In the genomic region with DNA sequence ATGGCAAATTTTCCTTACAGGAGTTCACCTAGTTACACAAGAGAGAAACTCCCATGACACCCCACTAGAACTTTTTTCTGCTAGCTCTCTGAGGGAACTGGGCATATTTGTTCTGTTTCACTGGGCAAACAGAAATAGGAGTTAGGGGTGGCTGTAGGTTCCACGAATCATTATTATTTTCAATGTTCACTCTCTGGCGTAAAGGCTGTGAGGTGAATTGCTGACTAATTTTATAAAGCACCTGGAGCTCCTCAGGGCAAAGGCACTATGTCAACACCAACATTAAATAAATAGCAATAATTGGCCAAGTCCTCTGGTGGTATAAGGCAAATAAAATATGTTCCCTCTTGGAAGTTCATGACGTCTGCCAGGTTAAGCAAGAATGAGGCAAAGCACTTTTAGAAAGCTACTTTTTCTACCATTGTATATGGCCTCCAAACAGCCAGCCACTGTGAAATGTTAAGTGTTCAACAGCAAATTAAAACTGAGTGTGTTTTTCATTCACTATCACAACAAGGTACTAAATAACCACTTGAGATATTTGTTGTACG, we compare ENCODE assay signal across 15 cellular contexts.
DNase-seq lines count a peak whose midpoint lies in the region; ATAC-seq and TF ChIP-seq lines count a peak whose summit lies in the region.
"Had no signal": no experiment of that assay in that cellular context is flagged by ENCODE, and none has a peak within 500 bp of the region (broad histone marks: within the 10 kb centered on the region; RNA-seq: fewer than 3 reads in every experiment).

No MANE protein-coding gene starts in this region.

- no peaks in the 10 kb centered on the region for H3K79me2 ChIP-seq in PC-9 (ENCODE audit: low read depth)
- no peaks in the 10 kb centered on the region for H3K79me2 ChIP-seq in smooth muscle cell (ENCODE audit: low read depth)

- CTCF ChIA-PET in PC-9 (lab: Charles Lee) = no interaction called here

- H3K27ac ChIP-seq in PC-9 (peak overlapping the region; percentile 68), lung (ENCODE audit: low read depth in 1 of 2, low read length in 1 of 2) (no peak overlapping the region), smooth muscle cell (ENCODE audit: low read depth) (no peak overlapping the region)
- H3K27ac ChIP-seq: esophagus muscularis mucosa had no signal

- H3K36me3 ChIP-seq in PC-9 (ENCODE audit: low read depth) = no peaks in the 10 kb centered on the region
- no peaks in the 10 kb centered on the region for H3K36me3 ChIP-seq in lung (ENCODE audit: control insufficient read depth in 2 of 2, insufficient read depth in 2 of 2, low read length in 2 of 2)
- no peaks in the 10 kb centered on the region for H3K36me3 ChIP-seq in smooth muscle cell (ENCODE audit: low read depth)
- H3K36me3 ChIP-seq: esophagus muscularis mucosa, HAP-1 had no signal

- H2AFZ ChIP-seq in PC-9 = peak overlapping the region; percentile 61; the same call in 1 of the 2 replicates
- no peak overlapping the region for H2AFZ ChIP-seq in smooth muscle cell (ENCODE audit: low read depth)

- POLR2A ChIA-PET in PC-9 (lab: Charles Lee; ENCODE audit: unreplicated experiment) = no interaction called here

- TF ChIP-seq CTCF in PC-9 (conservative IDR thresholded peaks at IDR 0.05) = no peak
- no peak for TF ChIP-seq CTCF in lung (IDR thresholded peaks at IDR 0.05; ENCODE audit: control extremely low read depth, extremely low read depth)
- no peak for TF ChIP-seq CTCF in smooth muscle cell (IDR thresholded peaks at IDR 0.05; ENCODE audit: borderline replicate concordance, insufficient read depth, poor library complexity, severe bottlenecking)

- 69 to 82% methylated on average over 4 of the region's 4 CpGs for whole genome bisulfite sequencing in lung, 2 donors
- WGBS in smooth muscle cell (ENCODE audit: low lambda C conversion rate) = 88% methylated on average over 4 of the region's 4 CpGs

- H3K9ac ChIP-seq in smooth muscle cell (ENCODE audit: low read depth) = no peak overlapping the region

- H4K20me1 ChIP-seq in PC-9 (ENCODE audit: insufficient read depth) = no peaks in the 10 kb centered on the region
- peaks cover 48% of the 10 kb centered on the region for H4K20me1 ChIP-seq in smooth muscle cell (ENCODE audit: low read depth)

- intact Hi-C loops in PC-9 (cut with micrococcal nuclease; ENCODE audit: unreplicated experiment) = no loop called here

- H3K4me3 ChIP-seq in PC-9 (no peak overlapping the region), lung (no peak overlapping the region), smooth muscle cell (no peak overlapping the region)
- H3K4me3 ChIP-seq: esophagus muscularis mucosa, HAP-1 had no signal

- H3K4me2 ChIP-seq in PC-9 = peak overlapping the region; percentile 43
- no peak overlapping the region for H3K4me2 ChIP-seq in smooth muscle cell

- H3K9me3 ChIP-seq in PC-9 (ENCODE audit: insufficient read depth, low read depth) (peaks cover 14% of the 10 kb centered on the region; the same call in 1 of the 2 replicates), lung (ENCODE audit: control insufficient read depth in 2 of 2, insufficient read depth in 1 of 2, low read length in 1 of 2) (no peaks in the 10 kb centered on the region), smooth muscle cell (replicated peaks; ENCODE audit: low read depth) (no peaks in the 10 kb centered on the region)
- H3K9me3 ChIP-seq: esophagus muscularis mucosa, HAP-1 had no signal

- peaks cover 25% of the 10 kb centered on the region for H3F3A ChIP-seq in PC-9 (ENCODE audit: insufficient read depth, low read depth)
- H3F3A ChIP-seq in smooth muscle cell (ENCODE audit: low read depth) = no peaks in the 10 kb centered on the region

- H3K9me2 ChIP-seq in PC-9 (ENCODE audit: insufficient read depth) = no peaks in the 10 kb centered on the region; the same call in 1 of the 2 replicates

- ATAC-seq in lung (ENCODE audit: insufficient read depth, low FRiP score) = peak; percentile 74
- no peak for ATAC-seq in HG03025 (IDR thresholded peaks at IDR 0.05; ENCODE audit: low FRiP score, unreplicated experiment)
- ATAC-seq: Right ventricle myocardium inferior had no signal

- H3K27me3 ChIP-seq in PC-9 (ENCODE audit: insufficient read depth, low read depth) = no peaks in the 10 kb centered on the region
- H3K27me3 ChIP-seq in lung (ENCODE audit: control insufficient read depth, insufficient read depth) = no peaks in the 10 kb centered on the region
- no peaks in the 10 kb centered on the region for H3K27me3 ChIP-seq in smooth muscle cell (ENCODE audit: low read depth)
- H3K27me3 ChIP-seq: esophagus muscularis mucosa had no signal

- no TSS peak for BruUV-seq in PC-9 (replicated peaks; lab: Mats Ljungman, UMichigan)

- peak; percentile 75 for DNase-seq in DMS153 treated with DMSO at 0.1 percent for 48 hours (lab: John Stamatoyannopoulos, UW; ENCODE audit: unreplicated experiment)
- DNase-seq in NCI-H146 (lab: John Stamatoyannopoulos, UW) = peak; percentile 93
- DNase-seq in PC-9 = peak in 1 of 2 experiments; percentile 90
- DNase-seq in lung (ENCODE audit: low spot score) = peak; percentile 51
- no peak for DNase-seq in smooth muscle cell (lab: John Stamatoyannopoulos, UW; ENCODE audit: unreplicated experiment)
- no peak for DNase-seq in NCI-H1694 (lab: John Stamatoyannopoulos, UW)
- DNase-seq in GF-D8 (lab: John Stamatoyannopoulos, UW) = no peak
- DNase-seq: activated naive CD8-positive, alpha-beta T cell treated with anti-CD3 and anti-CD28 coated beads, Interleukin-2, amount 10 ng/mL, durations not matched to agents 7 days and 5 days; AML-193; cerebellar nuclear complex; stimulated activated naive CD4-positive, alpha-beta T cell treated with Interleukin-2 at 50 U/mL for 16 hours had no signal

- peaks cover 38% of the 10 kb centered on the region for H3K4me1 ChIP-seq in PC-9 (replicated peaks; ENCODE audit: insufficient read depth)
- peaks cover 1 to 7% of the 10 kb centered on the region in 2 donors for H3K4me1 ChIP-seq in lung (ENCODE audit: control insufficient read depth in 2 of 2, insufficient read depth in 2 of 2, low read length in 2 of 2)
- no peaks in the 10 kb centered on the region for H3K4me1 ChIP-seq in smooth muscle cell (ENCODE audit: low read depth)
- H3K4me1 ChIP-seq: HAP-1 had no signal

Comparison
In these comparisons a context has a peak if more than half of its experiments do, and no peak if none do; other contexts are left out.
1. DNase-seq: peak in DMS153 treated with DMSO at 0.1 percent for 48 hours (single experiment), NCI-H146 (single experiment) and lung (single experiment); none in smooth muscle cell (single experiment), NCI-H1694 (single experiment) and GF-D8 (single experiment).